22 cellular contexts compared by ENCODE assay signal in the genomic region with DNA sequence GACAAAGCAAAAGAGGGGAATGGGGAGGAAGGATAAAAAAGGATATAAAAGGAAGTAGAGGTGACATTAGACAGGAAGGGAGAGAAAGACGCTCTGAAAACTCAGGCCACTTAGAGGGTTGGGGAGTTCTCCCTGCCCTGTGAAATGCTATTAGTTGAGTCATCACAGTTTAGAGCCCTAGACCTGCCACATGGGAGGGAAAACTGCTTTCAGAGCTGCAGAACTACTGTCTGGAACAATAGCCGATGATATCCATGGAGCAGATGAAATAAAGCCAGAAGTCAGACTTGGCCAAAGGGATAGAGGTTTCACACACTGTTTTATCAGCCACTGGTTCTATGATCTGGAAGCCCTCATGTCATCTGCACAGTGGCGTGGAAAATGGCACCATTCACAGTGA.
DNase-seq lines count a peak whose midpoint lies in the region; FAIRE-seq and TF ChIP-seq lines count a peak whose summit lies in the region.
"Had no signal": no experiment of that assay in that cellular context is flagged by ENCODE, and none has a peak within 500 bp of the region (broad histone marks: within the 10 kb centered on the region; RNA-seq: fewer than 3 reads in every experiment).

No MANE protein-coding gene starts in this region.

- peak; percentile 84 for DNase-seq in RPMI7951 (ENCODE audit: low read depth)
- no peak for DNase-seq in glutamatergic neuron
- no peak for DNase-seq in nephron progenitor cell
- DNase-seq in GM19239 (ENCODE audit: insufficient read length, low spot score) = no peak
- no peak for DNase-seq in activated T-cell treated with anti-CD3 and anti-CD28 coated beads, Interleukin-2, amount 50 U/mL, for 24 hours
- DNase-seq in activated T-cell treated with anti-CD3 and anti-CD28 coated beads, Interleukin-2, amount 50 U/mL, for 1 hour = no peak
- no peak for DNase-seq in DMS 273 treated with DMSO at 0.1 percent for 48 hours (lab: John Stamatoyannopoulos, UW)
- DNase-seq: Calu3; GDM1; H7; NCI-H1105; NCI-H774; occipital lobe; right lobe of liver; stimulated activated CD4-positive, alpha-beta T cell treated with anti-CD3 and anti-CD28 coated beads, Interleukin-4, amount 100 ng/mL, for 1 hour; SW 1271 had no signal

- no peaks in the 10 kb centered on the region for H3K9me3 ChIP-seq in BLaER1
- H3K9me3 ChIP-seq: esophagus muscularis mucosa, right lobe of liver, suprapubic skin had no signal

- H3K4me1 Mint-ChIP-seq in glutamatergic neuron (ENCODE audit: low read depth, unreplicated experiment) (peaks cover 42% of the 10 kb centered on the region), nephron progenitor cell (peaks cover 47% of the 10 kb centered on the region)
- H3K4me1 Mint-ChIP-seq in activated T-cell treated with anti-CD3 and anti-CD28 coated beads, Interleukin-2, amount 50 U/mL, for 24 hours (ENCODE audit: low read depth) = no peaks in the 10 kb centered on the region

- peaks cover 10% of the 10 kb centered on the region; the same call in 1 of the 2 replicates for H3K4me1 ChIP-seq in BLaER1
- H3K4me1 ChIP-seq: right lobe of liver had no signal

- H3K4me2 ChIP-seq in BLaER1 = peak overlapping the region; percentile 34; the same call in 1 of the 2 replicates

- H3K9ac ChIP-seq in BLaER1 = no peak overlapping the region

- no peak overlapping the region for H3K27ac ChIP-seq in BLaER1
- H3K27ac ChIP-seq: right lobe of liver, suprapubic skin had no signal

- peaks cover 6% of the 10 kb centered on the region for H3K27me3 Mint-ChIP-seq in glutamatergic neuron (ENCODE audit: unreplicated experiment)
- peaks cover 7% of the 10 kb centered on the region for H3K27me3 Mint-ChIP-seq in nephron progenitor cell (ENCODE audit: low read depth, poor library complexity)
- peaks cover 18% of the 10 kb centered on the region for H3K27me3 Mint-ChIP-seq in activated T-cell treated with anti-CD3 and anti-CD28 coated beads, Interleukin-2, amount 50 U/mL, for 24 hours

- no peak for FAIRE-seq in GM19239 (lab: Jason Lieb, UNC)
- FAIRE-seq: bronchial epithelial cell, GM12892 had no signal

- no peaks in the 10 kb centered on the region for H3K27me3 ChIP-seq in BLaER1
- H3K27me3 ChIP-seq: esophagus muscularis mucosa, right lobe of liver, suprapubic skin had no signal

- H3K9me3 Mint-ChIP-seq in glutamatergic neuron (ENCODE audit: unreplicated experiment) (peaks cover 11% of the 10 kb centered on the region), nephron progenitor cell (no peaks in the 10 kb centered on the region)
- no peaks in the 10 kb centered on the region for H3K9me3 Mint-ChIP-seq in activated T-cell treated with anti-CD3 and anti-CD28 coated beads, Interleukin-2, amount 50 U/mL, for 24 hours

- peak overlapping the region; percentile 20 for H3K4me3 Mint-ChIP-seq in glutamatergic neuron (ENCODE audit: unreplicated experiment)
- no peak overlapping the region for H3K4me3 Mint-ChIP-seq in nephron progenitor cell
- no peak overlapping the region for H3K4me3 Mint-ChIP-seq in activated T-cell treated with anti-CD3 and anti-CD28 coated beads, Interleukin-2, amount 50 U/mL, for 24 hours
- H3K4me3 Mint-ChIP-seq: activated naive CD8-positive, alpha-beta T cell had no signal

- H3K27ac Mint-ChIP-seq in glutamatergic neuron (ENCODE audit: unreplicated experiment) (peak overlapping the region; percentile 62), nephron progenitor cell (peak overlapping the region; percentile 90)
- H3K27ac Mint-ChIP-seq in activated T-cell treated with anti-CD3 and anti-CD28 coated beads, Interleukin-2, amount 50 U/mL, for 24 hours = no peak overlapping the region
- H3K27ac Mint-ChIP-seq: activated naive CD8-positive, alpha-beta T cell had no signal

- H3K36me3 ChIP-seq in BLaER1 = no peaks in the 10 kb centered on the region
- H3K36me3 ChIP-seq: esophagus muscularis mucosa, right lobe of liver, suprapubic skin had no signal

- TF ChIP-seq CTCF in glutamatergic neuron (IDR thresholded peaks at IDR 0.05; ENCODE audit: partially characterized antibody, unreplicated experiment) = no peak
- no peak for TF ChIP-seq CTCF in nephron progenitor cell (IDR thresholded peaks at IDR 0.05)

- H4K20me1 ChIP-seq in BLaER1 = no peaks in the 10 kb centered on the region

- no peaks in the 10 kb centered on the region for H3K36me3 Mint-ChIP-seq in glutamatergic neuron (ENCODE audit: unreplicated experiment)
- H3K36me3 Mint-ChIP-seq in nephron progenitor cell (ENCODE audit: low read depth) = peaks cover 4% of the 10 kb centered on the region
- H3K36me3 Mint-ChIP-seq in activated T-cell treated with anti-CD3 and anti-CD28 coated beads, Interleukin-2, amount 50 U/mL, for 24 hours (ENCODE audit: low read depth) = no peaks in the 10 kb centered on the region
- H3K36me3 Mint-ChIP-seq: activated naive CD8-positive, alpha-beta T cell had no signal

- H3K4me3 ChIP-seq in BLaER1 = no peak overlapping the region
- H3K4me3 ChIP-seq: esophagus muscularis mucosa, right lobe of liver, suprapubic skin had no signal
